ENCODE assay signal across 23 cellular contexts in genomic region chr10:5096108-5096507, GRCh38. TPM values are rescaled to one million over a fixed set of nuclear protein-coding genes. Genes with fewer than 3 reads are reported as not detected.
A peak's percentile ranks its signal among the peaks of the same experiment; 100 is the strongest.
DNase-seq lines count a peak whose midpoint lies in the region; ATAC-seq and TF ChIP-seq lines count a peak whose summit lies in the region.
"Had no signal": no experiment of that assay in that cellular context is flagged by ENCODE, and none has a peak within 500 bp of the region (broad histone marks: within the 10 kb centered on the region; RNA-seq: fewer than 3 reads in every experiment).

No MANE protein-coding gene starts in this region.

- peak overlapping the region; percentile 85 for H3K4me3 Mint-ChIP-seq in natural killer cell treated with Interleukin-12 subunit alpha and Interleukin-12 subunit beta and Interleukin-15 and Interleukin-18, amount 100 ng/mL, for 72 hours
- H3K4me3 Mint-ChIP-seq: activated CD8-positive, alpha-beta T cell treated with anti-CD3 and anti-CD28 coated beads for 36 hours; activated T-cell treated with anti-CD3 and anti-CD28 coated beads, Interleukin-2, amount 50 U/mL, for 72 hours had no signal

- DNase-seq in right atrium auricular region (ENCODE audit: low spot score) = no peak
- no peak for DNase-seq in left ventricle myocardium superior
- no peak for DNase-seq in hepatocyte (ENCODE audit: low spot score)
- no peak for DNase-seq in natural killer cell treated with Interleukin-12 subunit alpha and Interleukin-12 subunit beta and Interleukin-15 and Interleukin-18, amount 100 ng/mL, for 72 hours (ENCODE audit: low spot score)
- DNase-seq in GM10266 (ENCODE audit: extremely low spot score) = no peak
- no peak for DNase-seq in NCI-H146 (lab: John Stamatoyannopoulos, UW)
- DNase-seq: activated CD4-positive, CD25-positive, alpha-beta regulatory T cell; activated CD8-positive, alpha-beta T cell treated with anti-CD3 and anti-CD28 coated beads for 36 hours; activated T-cell treated with anti-CD3 and anti-CD28 coated beads, Interleukin-2, amount 50 U/mL, for 72 hours; CD4-positive, alpha-beta T cell; DMS53; head of caudate nucleus; NCI-H1105; NCI-H2171 treated with DMSO at 0.1 percent for 48 hours; NCI-H69; PC-3; stimulated activated CD4-positive, alpha-beta T cell treated with anti-CD3 and anti-CD28 coated beads, Interleukin-4, amount 100 ng/mL, for 1 hour had no signal

- H3K36me3 Mint-ChIP-seq in natural killer cell treated with Interleukin-12 subunit alpha and Interleukin-12 subunit beta and Interleukin-15 and Interleukin-18, amount 100 ng/mL, for 72 hours = peaks cover 6% of the 10 kb centered on the region
- H3K36me3 Mint-ChIP-seq: activated naive CD4-positive, alpha-beta T cell treated with anti-CD3 and anti-CD28 coated beads, Interleukin-2, amount 50 U/mL, for 72 hours; brain had no signal

- H3K4me2 ChIP-seq in hepatocyte = peak overlapping the region; percentile 47

- no peaks in the 10 kb centered on the region for H4K20me1 ChIP-seq in hepatocyte (ENCODE audit: insufficient read depth, poor library complexity, severe bottlenecking)

- H3K27me3 ChIP-seq in right atrium auricular region (no peaks in the 10 kb centered on the region), hepatocyte (no peaks in the 10 kb centered on the region)

- H3K9me3 ChIP-seq in right atrium auricular region (no peaks in the 10 kb centered on the region), hepatocyte (ENCODE audit: low read depth) (no peaks in the 10 kb centered on the region)

- no peaks in the 10 kb centered on the region for H3K9me3 Mint-ChIP-seq in natural killer cell treated with Interleukin-12 subunit alpha and Interleukin-12 subunit beta and Interleukin-15 and Interleukin-18, amount 100 ng/mL, for 72 hours
- H3K9me3 Mint-ChIP-seq: activated CD8-positive, alpha-beta T cell treated with anti-CD3 and anti-CD28 coated beads for 36 hours; activated naive CD4-positive, alpha-beta T cell treated with anti-CD3 and anti-CD28 coated beads, Interleukin-2, amount 50 U/mL, for 72 hours; activated T-cell treated with anti-CD3 and anti-CD28 coated beads, Interleukin-2, amount 50 U/mL, for 72 hours; CD4-positive, alpha-beta T cell had no signal

- H3K4me1 ChIP-seq in right atrium auricular region (peaks cover 0 to 4% of the 10 kb centered on the region in 2 donors), hepatocyte (ENCODE audit: insufficient read depth) (no peaks in the 10 kb centered on the region)

- H3K9me2 ChIP-seq in hepatocyte (replicated peaks; ENCODE audit: insufficient read depth) = no peaks in the 10 kb centered on the region

- ATAC-seq in left ventricle myocardium superior = no peak
- no peak for ATAC-seq in natural killer cell treated with Interleukin-12 subunit alpha and Interleukin-12 subunit beta and Interleukin-15 and Interleukin-18, amount 100 ng/mL, for 72 hours
- ATAC-seq in HG03460 (IDR thresholded peaks at IDR 0.05; ENCODE audit: unreplicated experiment) = no peak
- ATAC-seq in HG03342 (IDR thresholded peaks at IDR 0.05; ENCODE audit: unreplicated experiment) = no peak
- ATAC-seq: activated CD8-positive, alpha-beta T cell treated with anti-CD3 and anti-CD28 coated beads for 36 hours; activated naive CD4-positive, alpha-beta T cell treated with anti-CD3 and anti-CD28 coated beads, Interleukin-2, amount 50 U/mL, for 72 hours; activated T-cell treated with anti-CD3 and anti-CD28 coated beads, Interleukin-2, amount 50 U/mL, for 72 hours; HCT116; PC-3 had no signal

- H2AFZ ChIP-seq in hepatocyte = no peak overlapping the region

- intact Hi-C loops in left ventricle myocardium superior (cut with micrococcal nuclease) = loop anchor here (10.0 kb wide), 1 partner anchor 251 kb away; no protein-coding TSS in a partner anchor

- no peaks in the 10 kb centered on the region for H3K27me3 Mint-ChIP-seq in natural killer cell treated with Interleukin-12 subunit alpha and Interleukin-12 subunit beta and Interleukin-15 and Interleukin-18, amount 100 ng/mL, for 72 hours

- peak overlapping the region in 1 of 2 donors; percentile 92 for H3K27ac Mint-ChIP-seq in natural killer cell treated with Interleukin-12 subunit alpha and Interleukin-12 subunit beta and Interleukin-15 and Interleukin-18, amount 100 ng/mL, for 72 hours
- H3K27ac Mint-ChIP-seq: activated CD8-positive, alpha-beta T cell treated with anti-CD3 and anti-CD28 coated beads for 36 hours; activated naive CD4-positive, alpha-beta T cell treated with anti-CD3 and anti-CD28 coated beads, Interleukin-2, amount 50 U/mL, for 72 hours; activated T-cell treated with anti-CD3 and anti-CD28 coated beads, Interleukin-2, amount 50 U/mL, for 72 hours; brain; CD4-positive, alpha-beta T cell had no signal

- no peaks in the 10 kb centered on the region for H3K79me2 ChIP-seq in hepatocyte

- H3K36me3 ChIP-seq in right atrium auricular region = no peaks in the 10 kb centered on the region
- no peaks in the 10 kb centered on the region for H3K36me3 ChIP-seq in hepatocyte (replicated peaks; ENCODE audit: insufficient read depth, low read depth)

- peak overlapping the region in 1 of 2 donors; percentile 65 for H3K27ac ChIP-seq in right atrium auricular region
- H3K27ac ChIP-seq in hepatocyte = no peak overlapping the region
- H3K27ac ChIP-seq: SK-N-MC had no signal

- peaks cover 10 to 22% of the 10 kb centered on the region in 2 donors for H3K4me1 Mint-ChIP-seq in natural killer cell treated with Interleukin-12 subunit alpha and Interleukin-12 subunit beta and Interleukin-15 and Interleukin-18, amount 100 ng/mL, for 72 hours (ENCODE audit: low read depth in 2 of 2)
- H3K4me1 Mint-ChIP-seq: brain had no signal

- peak overlapping the region; percentile 18 to 53 for H3K4me3 ChIP-seq in right atrium auricular region
- H3K4me3 ChIP-seq in hepatocyte = no peak overlapping the region
- H3K4me3 ChIP-seq: SK-N-MC had no signal

- TF ChIP-seq CTCF in right atrium auricular region (IDR thresholded peaks at IDR 0.05) = no peak
- TF ChIP-seq CTCF in hepatocyte (IDR thresholded peaks at IDR 0.05; ENCODE audit: poor library complexity) = no peak
- TF ChIP-seq CTCF in GM10266 (IDR thresholded peaks at IDR 0.05; ENCODE audit: control insufficient read depth, insufficient read depth, low read depth, missing control alignments) = no peak

- WGBS in hepatocyte (ENCODE audit: low lambda C conversion rate, missing lambda C conversion rate) = 75% methylated on average over 2 of the region's 2 CpGs

RNA-seq across cellular contexts. Expression of gene AKR1C3, which starts 1.9 kb away (rescaled TPM):
- 10 to 100 TPM; 42.1 to 48.9 TPM for total RNA-seq in right atrium auricular region
- 23.2 TPM for total RNA-seq in left ventricle myocardium superior
- total RNA-seq in hepatocyte = 53.5 and 66.2 TPM in 2 replicates
- polyA plus RNA-seq in hepatocyte = 31.6 and 54.6 TPM in 2 replicates
- total RNA-seq in natural killer cell treated with Interleukin-12 subunit alpha and Interleukin-12 subunit beta and Interleukin-15 and Interleukin-18, amount 100 ng/mL, for 72 hours = 10 to 100 TPM in 1 of 2 donors, 1 to 10 TPM in 1; 3.8 to 37.0 TPM
